9 cellular contexts compared by ENCODE assay signal in the genomic region with DNA sequence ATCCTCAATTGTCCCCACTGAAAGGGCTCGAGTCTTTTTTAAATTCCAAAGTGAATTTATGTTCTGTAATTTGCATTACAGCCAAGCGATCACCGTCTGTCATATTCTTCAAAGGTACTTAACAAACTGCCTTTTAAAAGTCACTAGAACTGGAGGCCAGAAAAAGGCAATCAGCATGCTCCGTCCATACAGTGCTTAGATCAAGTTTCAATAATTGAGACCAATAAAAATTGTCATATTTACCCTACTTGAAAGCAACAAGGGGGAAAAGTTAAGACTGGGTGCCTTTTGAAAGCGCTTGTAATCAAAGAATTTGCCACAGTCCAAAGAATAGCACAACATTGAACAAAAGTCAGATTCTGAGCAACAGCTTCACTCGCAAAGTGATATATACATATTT.
DNase-seq lines count a peak whose midpoint lies in the region; FAIRE-seq and TF ChIP-seq lines count a peak whose summit lies in the region.
"Had no signal": no experiment of that assay in that cellular context is flagged by ENCODE, and none has a peak within 500 bp of the region (broad histone marks: within the 10 kb centered on the region; RNA-seq: fewer than 3 reads in every experiment).

No MANE protein-coding gene starts in this region.

- H3K36me3 ChIP-seq in NT2/D1 (ENCODE audit: insufficient read depth, insufficient read length, low read length) (no peaks in the 10 kb centered on the region), rectal smooth muscle tissue (ENCODE audit: control insufficient read depth, insufficient read depth, low read length) (no peaks in the 10 kb centered on the region)

- H3K4me3 ChIP-seq in GM08714 (ENCODE audit: low read length) = peak overlapping the region; percentile 86; the same call in 1 of the 2 replicates
- H3K4me3 ChIP-seq in NT2/D1 (ENCODE audit: insufficient read length, low read depth) = peak overlapping the region; percentile 33
- peak overlapping the region; percentile 60 for H3K4me3 ChIP-seq in rectal smooth muscle tissue (ENCODE audit: low read length)

- no peaks in the 10 kb centered on the region for H3K4me1 ChIP-seq in NT2/D1 (ENCODE audit: insufficient read depth, insufficient read length)
- H3K4me1 ChIP-seq in rectal smooth muscle tissue (ENCODE audit: control insufficient read depth, insufficient read depth, low read length) = peaks cover 30% of the 10 kb centered on the region

- TF ChIP-seq POLR2A in H54 (IDR thresholded peaks at IDR 0.05; ENCODE audit: low read depth, low read length) = no peak

- H3K9ac ChIP-seq in NT2/D1 (ENCODE audit: insufficient read length, low read depth) (no peak overlapping the region), rectal smooth muscle tissue (ENCODE audit: low read length) (no peak overlapping the region)

- no peaks in the 10 kb centered on the region for H3K9me3 ChIP-seq in NT2/D1 (ENCODE audit: insufficient read depth, low read length)

- H3K27me3 ChIP-seq in NT2/D1 (ENCODE audit: insufficient read depth, insufficient read length) (peaks cover 87% of the 10 kb centered on the region), rectal smooth muscle tissue (ENCODE audit: control insufficient read depth, insufficient read depth, low read length) (no peaks in the 10 kb centered on the region)

- peak overlapping the region; percentile 93 for H3K27ac ChIP-seq in epithelial cell of prostate
- H3K27ac ChIP-seq in rectal smooth muscle tissue (ENCODE audit: low read depth, low read length) = peak overlapping the region; percentile 86

- FAIRE-seq in H54 (lab: Jason Lieb, UNC) = no peak

- DNase-seq in NT2/D1 (ENCODE audit: low read depth, low spot score) (no peak), epithelial cell of prostate (ENCODE audit: low read depth, low spot score) (no peak), NOMO-1 treated with DMSO at 0.1 percent for 48 hours (lab: John Stamatoyannopoulos, UW; ENCODE audit: unreplicated experiment) (no peak), foreskin melanocyte (no peak), H54 (ENCODE audit: insufficient read length, low spot score) (no peak), GM03348 (ENCODE audit: low spot score) (no peak)
- DNase-seq: cerebellar nuclear complex had no signal

Comparison
In these comparisons a context has a peak if more than half of its experiments do, and no peak if none do; other contexts are left out.
1. H3K4me3 ChIP-seq: peak in every context shown above with its lines; median percentile 86 in GM08714; 60 in rectal smooth muscle tissue; 33 in NT2/D1.